Comparison of ENCODE assay signal across 8 cellular contexts in genomic region chr12:7108042-7108927, GRCh38. TPM values are rescaled to one million over a fixed set of nuclear protein-coding genes. Genes with fewer than 3 reads are reported as not detected.
DNase-seq lines count a peak whose midpoint lies in the region; ATAC-seq and TF ChIP-seq lines count a peak whose summit lies in the region.

No MANE protein-coding gene starts in this region.

- no peaks in the 10 kb centered on the region for H3K27me3 Mint-ChIP-seq in activated naive CD4-positive, alpha-beta T cell treated with anti-CD3 and anti-CD28 coated beads for 36 hours (ENCODE audit: low read depth)

- ATAC-seq in GM19395 (IDR thresholded peaks at IDR 0.05; ENCODE audit: unreplicated experiment) (peak; percentile 91), HG03521 (IDR thresholded peaks at IDR 0.05; ENCODE audit: unreplicated experiment) (peak; percentile 92), Right ventricle myocardium superior (ENCODE audit: poor library complexity) (peak; percentile 85)

- H3K27ac ChIP-seq in SJCRH30 (peak overlapping the region; percentile 54), prostate gland (peak overlapping the region; percentile 77 to 89), uterus (peak overlapping the region; percentile 96 to 98)

- TF ChIP-seq CTCF in prostate gland (IDR thresholded peaks at IDR 0.05), result peak in 1 of 4 experiments; percentile 1
- no peak for TF ChIP-seq CTCF in uterus (IDR thresholded peaks at IDR 0.05)

- H3K36me3 Mint-ChIP-seq in activated naive CD4-positive, alpha-beta T cell treated with anti-CD3 and anti-CD28 coated beads for 36 hours (ENCODE audit: low read depth), result peaks cover 22% of the 10 kb centered on the region

- DNase-seq in COR-L47 (lab: John Stamatoyannopoulos, UW) (peak; percentile 34), SJCRH30 (peak; percentile 81 to 88), Right ventricle myocardium superior (peak; percentile 87), prostate gland (ENCODE audit: low spot score) (peak; percentile 52), uterus (peak; percentile 79 to 80)
- DNase-seq in activated naive CD4-positive, alpha-beta T cell treated with anti-CD3 and anti-CD28 coated beads for 36 hours, result peak; percentile 88

- intact Hi-C loops in activated naive CD4-positive, alpha-beta T cell treated with anti-CD3 and anti-CD28 coated beads for 36 hours (cut with micrococcal nuclease), result loop anchor here (1.0 to 5.0 kb wide), 5 partner anchors 22 to 256 kb away; partner anchors contain the start of genes C12orf57, CDCA3, CLSTN3 and LPCAT3
- intact Hi-C loops in Right ventricle myocardium superior (cut with DNase I) (no loop called here), prostate gland (cut with DNase I) (loop anchor here (2.0 kb wide), 1 partner anchor 47 kb away; the partner anchor contains the start of gene C1S), uterus (cut with DNase I; ENCODE audit: low total_unique reads) (loop anchor here (5.0 kb wide), 1 partner anchor 46 kb away; the partner anchor contains the start of gene C1S)

- H3K4me3 Mint-ChIP-seq in activated naive CD4-positive, alpha-beta T cell treated with anti-CD3 and anti-CD28 coated beads for 36 hours, result peak overlapping the region; percentile 95

- 1% methylated on average over 23 of the region's 33 CpGs for WGBS in prostate gland

- TF ChIP-seq POLR2A in prostate gland (IDR thresholded peaks at IDR 0.05) (peak; percentile 79), uterus (IDR thresholded peaks at IDR 0.05) (peak; percentile 47 to 55)

- H3K4me1 ChIP-seq in SJCRH30 (no peaks in the 10 kb centered on the region), prostate gland (replicated peaks) (no peaks in the 10 kb centered on the region), uterus (peaks cover 0 to 3% of the 10 kb centered on the region in 2 donors)

- no peaks in the 10 kb centered on the region for H3K36me3 ChIP-seq in SJCRH30
- H3K36me3 ChIP-seq in prostate gland, result no peaks in the 10 kb centered on the region
- no peaks in the 10 kb centered on the region for H3K36me3 ChIP-seq in uterus

- H3K4me3 ChIP-seq in SJCRH30, result peak overlapping the region; percentile 67
- peak overlapping the region; percentile 45 to 54 for H3K4me3 ChIP-seq in prostate gland
- H3K4me3 ChIP-seq in uterus, result peak overlapping the region; percentile 63 to 70

- H3K9me3 ChIP-seq in SJCRH30 (replicated peaks) (no peaks in the 10 kb centered on the region), prostate gland (no peaks in the 10 kb centered on the region), uterus (no peaks in the 10 kb centered on the region)

- peak overlapping the region; percentile 97 for H3K27ac Mint-ChIP-seq in activated naive CD4-positive, alpha-beta T cell treated with anti-CD3 and anti-CD28 coated beads for 36 hours

- CTCF ChIA-PET in activated naive CD4-positive, alpha-beta T cell treated with anti-CD3 and anti-CD28 coated beads for 36 hours (lab: Charles Lee), result interaction anchor here (0.6 to 5.3 kb wide), 22 partner anchors 13 to 530 kb away, joined by 3 to 30 read pairs (median 3); partner anchors contain the start of genes C12orf57, C1R, LPCAT3 and RNU7-1

- H3K9me3 Mint-ChIP-seq in activated naive CD4-positive, alpha-beta T cell treated with anti-CD3 and anti-CD28 coated beads for 36 hours, result peaks cover 13% of the 10 kb centered on the region

- peaks cover 33% of the 10 kb centered on the region for H3K4me1 Mint-ChIP-seq in activated naive CD4-positive, alpha-beta T cell treated with anti-CD3 and anti-CD28 coated beads for 36 hours (ENCODE audit: low read depth)

- H3K27me3 ChIP-seq in SJCRH30 (no peaks in the 10 kb centered on the region), prostate gland (replicated peaks; ENCODE audit: insufficient read depth) (no peaks in the 10 kb centered on the region), uterus (no peaks in the 10 kb centered on the region)

RNA-seq across cellular contexts. Expression of gene C1RL, which starts 0.7 kb away (rescaled TPM):
- 4.0 and 4.7 TPM in 2 replicates for total RNA-seq in SJCRH30 (2014; rRNA removed; shearing (Covaris generic))
- 10 to 100 TPM; 10.3 to 11.5 TPM for total RNA-seq in activated naive CD4-positive, alpha-beta T cell treated with anti-CD3 and anti-CD28 coated beads for 36 hours
- 10.7 TPM for total RNA-seq in Right ventricle myocardium superior
- total RNA-seq in prostate gland, result 10 to 100 TPM; 48.2 to 86.2 TPM
- 100 to 1,000 TPM in 1 of 4 donors, 10 to 100 TPM in 3; 15.4 to 121 (median 37.4) TPM for total RNA-seq in uterus

RNA-seq across cellular contexts. Expression of gene C1R, which starts 16.0 kb away (rescaled TPM):
- total RNA-seq in SJCRH30 (2014; rRNA removed; shearing (Covaris generic)), result 1.5 and 3.4 TPM in 2 replicates
- total RNA-seq in activated naive CD4-positive, alpha-beta T cell treated with anti-CD3 and anti-CD28 coated beads for 36 hours, result 1 to 10 TPM; 1.4 to 1.5 TPM
- total RNA-seq in Right ventricle myocardium superior (165 TPM), prostate gland (100 to 1,000 TPM; 104 to 261 TPM), uterus (100 to 1,000 TPM; 128 to 571 (median 411) TPM)

RNA-seq across cellular contexts. Expression of gene RBP5, which starts 20.4 kb away (rescaled TPM):
- total RNA-seq in SJCRH30 (2014; rRNA removed; shearing (Covaris generic)), result not detected in 2 replicates
- total RNA-seq in activated naive CD4-positive, alpha-beta T cell treated with anti-CD3 and anti-CD28 coated beads for 36 hours, result under 1 TPM in 1 of 2 experiments, not detected in 1; 0.57 TPM
- total RNA-seq in Right ventricle myocardium superior (0.46 TPM), prostate gland (1 to 10 TPM; 2.4 to 3.5 TPM), uterus (10 to 100 TPM in 1 of 4 donors, 1 to 10 TPM in 2, not detected in 1; 2.4 to 26.5 (median 8.2) TPM)

RNA-seq across cellular contexts. Expression of gene CLSTN3, which starts 21.9 kb away (rescaled TPM):
- 6.5 and 6.9 TPM in 2 replicates for total RNA-seq in SJCRH30 (2014; rRNA removed; shearing (Covaris generic))
- total RNA-seq in activated naive CD4-positive, alpha-beta T cell treated with anti-CD3 and anti-CD28 coated beads for 36 hours, result 10 to 100 TPM; 18.3 to 21.8 TPM
- total RNA-seq in Right ventricle myocardium superior (3.7 TPM), prostate gland (10 to 100 TPM in 1 of 2 donors, 1 to 10 TPM in 1; 7.7 to 45.7 TPM), uterus (100 to 1,000 TPM in 1 of 4 donors, 10 to 100 TPM in 3; 48.1 to 113 (median 94.7) TPM)

RNA-seq across cellular contexts. Expression of gene C1S, which starts 47.8 kb away (rescaled TPM):
- total RNA-seq in SJCRH30 (2014; rRNA removed; shearing (Covaris generic)), result 0.61 TPM in 1 of 2 replicates, not detected in the other
- 1 to 10 TPM; 2.2 to 3.1 TPM for total RNA-seq in activated naive CD4-positive, alpha-beta T cell treated with anti-CD3 and anti-CD28 coated beads for 36 hours
- total RNA-seq in Right ventricle myocardium superior (142 TPM), prostate gland (100 to 1,000 TPM in 1 of 2 donors, 10 to 100 TPM in 1; 52.7 to 176 TPM), uterus (100 to 1,000 TPM; 172 to 554 (median 468) TPM)

Comparison
In these comparisons a context has a peak if more than half of its experiments do, and no peak if none do; other contexts are left out.
1. Peak in every context shown above with its lines: DNase-seq, ATAC-seq, H3K4me3 ChIP-seq and H3K27ac ChIP-seq.
2. DNase-seq: peak in every context shown above with its lines; median percentile 88 in activated naive CD4-positive, alpha-beta T cell treated with anti-CD3 and anti-CD28 coated beads for 36 hours; 87 in Right ventricle myocardium superior; 84 in SJCRH30; 80 in uterus; 52 in prostate gland; 34 in COR-L47.
3. RNA of gene C1R, which starts 16.0 kb away (total RNA-seq): 128 to 571 TPM in uterus, 104 to 261 TPM in prostate gland and 165 TPM in Right ventricle myocardium superior (single experiment); 1.5 to 3.4 TPM in SJCRH30 and 1.4 to 1.5 TPM in activated naive CD4-positive, alpha-beta T cell treated with anti-CD3 and anti-CD28 coated beads for 36 hours; every median in the first group is over 10 times any median in the second.